ENCODE assay signal across 19 cellular contexts in the genomic region with DNA sequence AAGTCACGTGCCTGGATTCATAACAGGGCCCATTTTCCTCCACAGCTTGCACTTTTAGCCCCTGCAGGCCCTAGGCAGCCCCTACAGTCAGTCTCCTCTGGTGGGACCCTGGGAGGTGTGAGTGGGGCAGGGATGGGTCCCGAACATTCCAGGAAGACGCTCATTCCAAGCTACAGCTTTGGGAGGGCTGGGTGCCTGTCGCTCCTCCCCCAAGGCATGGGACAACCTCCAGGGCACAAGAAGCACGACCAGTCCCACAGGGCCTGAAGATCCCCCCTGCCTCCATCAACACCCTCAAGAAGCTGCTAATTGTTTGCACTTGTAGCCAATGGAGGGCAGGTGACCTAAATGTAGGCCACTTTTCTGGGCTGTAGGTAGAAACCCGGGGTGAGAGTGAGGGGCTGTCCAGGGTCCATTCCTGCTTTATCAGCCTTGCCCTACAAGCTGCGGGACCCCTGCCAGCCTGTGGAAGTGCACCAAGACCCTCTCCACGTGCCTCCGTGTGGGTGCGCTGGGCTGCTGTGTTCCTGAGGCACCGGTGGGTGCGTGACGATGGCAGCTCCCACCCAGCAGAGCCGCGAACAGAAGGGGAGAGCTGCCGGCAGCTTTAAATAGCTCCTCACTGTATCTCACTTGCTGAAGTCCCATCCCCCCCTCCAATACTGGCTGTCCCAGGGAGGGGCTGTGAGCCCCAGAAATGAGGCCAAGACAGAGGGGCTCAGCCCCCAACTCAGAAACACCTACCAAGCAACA.
DNase-seq lines count a peak whose midpoint lies in the region; FAIRE-seq and TF ChIP-seq lines count a peak whose summit lies in the region.
"Had no signal": no experiment of that assay in that cellular context is flagged by ENCODE, and none has a peak within 500 bp of the region (broad histone marks: within the 10 kb centered on the region; RNA-seq: fewer than 3 reads in every experiment).

No MANE protein-coding gene starts in this region.

- H3K9ac ChIP-seq in H9 (ENCODE audit: extremely low read depth, insufficient read length, low read length) (no peak overlapping the region), H1 (replicated peaks in 1 of 4; ENCODE audit: extremely low read depth in 1 of 4, low read depth in 3 of 4, low read length in 3 of 4) (no peak overlapping the region)

- no peak for FAIRE-seq in H1 (lab: Jason Lieb, UNC)
- no peak for FAIRE-seq in D721Med (lab: Jason Lieb, UNC)
- FAIRE-seq: A204.1, G401.6, GM12892, GM19239 had no signal

- H3K9me3 ChIP-seq in H9 (ENCODE audit: control insufficient read depth, low read depth, low read length) (no peaks in the 10 kb centered on the region), H1 (ENCODE audit: insufficient read depth in 2 of 2, low read depth in 1 of 2, low read length in 1 of 2) (no peaks in the 10 kb centered on the region), osteoblast (ENCODE audit: low read depth, low read length) (no peaks in the 10 kb centered on the region), hepatocyte (ENCODE audit: low read depth) (no peaks in the 10 kb centered on the region)

- H4K8ac ChIP-seq in H9 (replicated peaks; ENCODE audit: insufficient read length, low read depth, low read length) (no peak overlapping the region), H1 (ENCODE audit: extremely low read depth, insufficient read depth, low read length) (no peak overlapping the region; the same call in 1 of the 2 replicates)

- H2BK120ac ChIP-seq in H9 (ENCODE audit: low read depth, low read length, poor library complexity, severe bottlenecking) (no peak overlapping the region), H1 (replicated peaks; ENCODE audit: low read depth, low read length) (no peak overlapping the region)

- H3K23ac ChIP-seq in H9 (ENCODE audit: insufficient read length, low read depth, low read length) (no peak overlapping the region), H1 (ENCODE audit: insufficient read length) (no peak overlapping the region)

- H3K36me3 ChIP-seq in H1 (ENCODE audit: control insufficient read depth in 2 of 4, insufficient read depth in 4 of 4, low read length in 3 of 4), result no peaks in the 10 kb centered on the region
- H3K36me3 ChIP-seq in osteoblast (ENCODE audit: insufficient read depth, low read length), result no peaks in the 10 kb centered on the region
- no peaks in the 10 kb centered on the region for H3K36me3 ChIP-seq in hepatocyte (replicated peaks; ENCODE audit: insufficient read depth, low read depth)

- H2BK15ac ChIP-seq in H9 (ENCODE audit: low read depth, low read length) (no peak overlapping the region), H1 (ENCODE audit: low read length) (peak overlapping the region; percentile 72; the same call in 1 of the 2 replicates)

- H3K9me2 ChIP-seq in hepatocyte (replicated peaks; ENCODE audit: insufficient read depth), result no peaks in the 10 kb centered on the region

- H2AFZ ChIP-seq in H9 (ENCODE audit: low read length), result no peak overlapping the region
- no peak overlapping the region for H2AFZ ChIP-seq in H1 (ENCODE audit: low read length)
- H2AFZ ChIP-seq in osteoblast (ENCODE audit: low read length), result no peak overlapping the region
- no peak overlapping the region for H2AFZ ChIP-seq in hepatocyte

- no peak overlapping the region for H4K5ac ChIP-seq in H9 (ENCODE audit: insufficient read length, low read depth, low read length)
- H4K5ac ChIP-seq in H1 (ENCODE audit: insufficient read length, low read depth, low read length), result no peak overlapping the region

- no peak overlapping the region for H3T11ph ChIP-seq in H9 (ENCODE audit: low read length)

- no CpG with 5 or more reads among the region's 16 CpGs for WGBS in H9 (ENCODE audit: extremely low coverage, insufficient read length, low lambda C conversion rate)
- WGBS in H1 (ENCODE audit: extremely low coverage in 1 of 2, insufficient coverage in 1 of 2, insufficient read length in 1 of 2, insufficient replicate concordance in 2 of 2, low coverage in 1 of 2, low lambda C conversion rate in 2 of 2, missing lambda C conversion rate in 1 of 2), 2 experiments, result 85% methylated on average over 16 of the region's 16 CpGs; no CpG with 5 or more reads in 1 of the 2 experiments
- 74% methylated on average over 16 of the region's 16 CpGs for WGBS in hepatocyte (ENCODE audit: low lambda C conversion rate, missing lambda C conversion rate)

- H3K4me2 ChIP-seq in H9 (ENCODE audit: insufficient read depth, insufficient read length, low read length) (no peak overlapping the region), H1 (ENCODE audit: insufficient read depth in 1 of 2, low read depth in 2 of 2, low read length in 2 of 2) (no peak overlapping the region), osteoblast (ENCODE audit: insufficient read depth, low read length) (no peak overlapping the region), hepatocyte (no peak overlapping the region)

- H3K27ac Mint-ChIP-seq in H9, result peak overlapping the region in 1 of 3 experiments; percentile 61; a peak in 2 of 7 replicates
- H3K27ac Mint-ChIP-seq: B cell; CD4-positive, alpha-beta T cell; IgD-negative memory B cell had no signal

- TF ChIP-seq CTCF in H9 (conservative IDR thresholded peaks at IDR 0.05) (no peak), H1 (IDR thresholded peaks at IDR 0.05; ENCODE audit: control extremely low read depth in 1 of 3, insufficient read depth in 1 of 3, low read depth in 1 of 3, low read length in 3 of 3) (no peak), osteoblast (IDR thresholded peaks at IDR 0.05; ENCODE audit: extremely low read depth, low read depth, low read length) (no peak), hepatocyte (IDR thresholded peaks at IDR 0.05; ENCODE audit: poor library complexity) (no peak), D721Med (IDR thresholded peaks at IDR 0.05; ENCODE audit: insufficient read depth, missing control alignments) (no peak)

- no peaks in the 10 kb centered on the region; a peak in 1 of 5 replicates for H3K9me3 Mint-ChIP-seq in H9
- H3K9me3 Mint-ChIP-seq: CD4-positive, alpha-beta T cell; IgD-negative memory B cell had no signal

- H3K4me3 Mint-ChIP-seq in H9, result no peak overlapping the region
- H3K4me3 Mint-ChIP-seq: B cell; CD4-positive, alpha-beta T cell; IgD-negative memory B cell had no signal

- H3K79me1 ChIP-seq in H9 (ENCODE audit: insufficient read depth, low read depth, low read length, poor library complexity, severe bottlenecking) (no peaks in the 10 kb centered on the region), H1 (ENCODE audit: low read depth, low read length) (no peaks in the 10 kb centered on the region; the same call in 1 of the 2 replicates)

- TF ChIP-seq RAD21 in H1 (IDR thresholded peaks at IDR 0.05 in 1 of 2, conservative IDR thresholded peaks at IDR 0.05 in 1 of 2; ENCODE audit: low read depth in 2 of 2, low read length in 2 of 2), result no peak

- H3K56ac ChIP-seq in H9 (ENCODE audit: insufficient read length, low read depth, low read length), result no peak overlapping the region
- no peak overlapping the region for H3K56ac ChIP-seq in H1 (replicated peaks; ENCODE audit: insufficient read length, low read depth, low read length)

- H3K27me3 ChIP-seq in H9 (ENCODE audit: insufficient read depth, low read length), result no peaks in the 10 kb centered on the region
- no peaks in the 10 kb centered on the region; a peak in 1 of 7 replicates for H3K27me3 ChIP-seq in H1 (replicated peaks in 1 of 4; ENCODE audit: control insufficient read depth in 3 of 4, extremely low read depth in 1 of 4, insufficient read depth in 3 of 4, low read length in 3 of 4)
- H3K27me3 ChIP-seq in osteoblast (ENCODE audit: insufficient read depth, low read length), result peaks cover 11% of the 10 kb centered on the region
- H3K27me3 ChIP-seq in hepatocyte, result no peaks in the 10 kb centered on the region

- no peak overlapping the region for H4K91ac ChIP-seq in H9 (ENCODE audit: insufficient read length, low read depth, low read length)
- no peak overlapping the region for H4K91ac ChIP-seq in H1 (replicated peaks; ENCODE audit: insufficient read length, low read length)

- H2AK5ac ChIP-seq in H9 (ENCODE audit: insufficient read length, low read length), result no peak overlapping the region
- H2AK5ac ChIP-seq in H1 (ENCODE audit: low read depth, low read length), result no peak overlapping the region

- H3K18ac ChIP-seq in H9 (ENCODE audit: insufficient read length, low read depth, low read length) (no peak overlapping the region), H1 (ENCODE audit: extremely low read depth, low read length) (no peak overlapping the region; the same call in 1 of the 2 replicates)

- peaks cover 0 to 4% (median 0%) of the 10 kb centered on the region in 3 experiments; a peak in 2 of 7 replicates for H3K36me3 Mint-ChIP-seq in H9 (ENCODE audit: insufficient read depth in 1 of 3, low read depth in 3 of 3)

- H2BK5ac ChIP-seq in H9 (ENCODE audit: insufficient read length, low read length) (no peak overlapping the region), H1 (ENCODE audit: low read depth, low read length) (no peak overlapping the region)

- POLR2A ChIA-PET in H1 (lab: Charles Lee; ENCODE audit: partially characterized antibody), result interaction anchor here (1.2 to 1.6 kb wide), 6 partner anchors 9 to 84 kb away, joined by 3 to 5 read pairs (median 4); no protein-coding TSS in a partner anchor

- H2BK20ac ChIP-seq in H9 (ENCODE audit: low read depth, low read length, poor library complexity, severe bottlenecking) (no peak overlapping the region), H1 (ENCODE audit: low read length) (no peak overlapping the region)

- H3K27me3 Mint-ChIP-seq in H9 (ENCODE audit: low read depth), result peaks cover 14% of the 10 kb centered on the region
- H3K27me3 Mint-ChIP-seq: CD4-positive, alpha-beta T cell had no signal

- no peaks in the 10 kb centered on the region for H3K79me2 ChIP-seq in H9 (ENCODE audit: insufficient read depth, low read length)
- no peaks in the 10 kb centered on the region for H3K79me2 ChIP-seq in H1 (ENCODE audit: control insufficient read depth in 1 of 2, insufficient read depth in 2 of 2, low read length in 2 of 2)
- no peaks in the 10 kb centered on the region for H3K79me2 ChIP-seq in osteoblast (ENCODE audit: insufficient read depth, low read length)
- H3K79me2 ChIP-seq in hepatocyte, result no peaks in the 10 kb centered on the region

- CTCF ChIA-PET in H1 (lab: Charles Lee; ENCODE audit: partially characterized antibody), result interaction anchor here (0.7 to 7.4 kb wide), 20 partner anchors 10 to 167 kb away, joined by 3 to 54 read pairs (median 4); partner anchors contain the start of gene PCDH1

- H3K4me1 Mint-ChIP-seq in H9, result peaks cover 35 to 52% of the 10 kb centered on the region in 2 experiments
- H3K4me1 Mint-ChIP-seq: B cell, IgD-negative memory B cell had no signal

- H3K4me3 ChIP-seq in H1 (ENCODE audit: extremely low read depth in 1 of 4, insufficient read depth in 2 of 4, low read depth in 3 of 4, low read length in 4 of 4) (no peak overlapping the region), osteoblast (ENCODE audit: insufficient read depth, low read length) (no peak overlapping the region), hepatocyte (no peak overlapping the region)

- DNase-seq in H9 (no peak), H1 (ENCODE audit: low read depth in 1 of 2, low spot score in 2 of 2) (no peak), osteoblast (ENCODE audit: insufficient read length, low spot score, missing footprints) (peak; percentile 39), hepatocyte (ENCODE audit: low spot score) (no peak), D721Med (ENCODE audit: insufficient read length, low spot score) (no peak), DMS114 treated with DMSO at 0.1 percent for 48 hours (lab: John Stamatoyannopoulos, UW; ENCODE audit: unreplicated experiment) (no peak)
- no peak for DNase-seq in activated T-cell treated with anti-CD3 and anti-CD28 coated beads, Interleukin-2, amount 50 U/mL, for 1 hour
- DNase-seq: Calu3; CD4-positive, alpha-beta T cell; DMS153; DMS79 treated with DMSO at 0.1 percent for 48 hours; EL had no signal

- H2BK12ac ChIP-seq in H9 (ENCODE audit: insufficient read length, low read depth, low read length) (no peak overlapping the region), H1 (ENCODE audit: low read depth, low read length) (peak overlapping the region; percentile 50; the same call in 1 of the 2 replicates)

- H3K14ac ChIP-seq in H9 (ENCODE audit: insufficient read depth, low read length) (peak overlapping the region; percentile 6; the same call in 1 of the 2 replicates), H1 (ENCODE audit: insufficient read length) (no peak overlapping the region)

- no peaks in the 10 kb centered on the region for H3K23me2 ChIP-seq in H9 (ENCODE audit: insufficient read length, low read depth, low read length, poor library complexity, severe bottlenecking)
- no peaks in the 10 kb centered on the region; the same call in 1 of the 2 replicates for H3K23me2 ChIP-seq in H1 (ENCODE audit: low read depth, low read length)

- TF ChIP-seq EP300 in H1 (IDR thresholded peaks at IDR 0.05; ENCODE audit: borderline replicate concordance in 1 of 2, low read depth in 2 of 2, low read length in 2 of 2), result no peak

- H3K4me1 ChIP-seq in H9 (ENCODE audit: insufficient read depth, low read length), result no peaks in the 10 kb centered on the region
- H3K4me1 ChIP-seq in H1 (replicated peaks in 1 of 4; ENCODE audit: control insufficient read depth in 3 of 4, insufficient read depth in 4 of 4, low read length in 3 of 4), result peaks cover 0 to 11% (median 5%) of the 10 kb centered on the region in 4 experiments; a peak in 6 of 7 replicates
- peaks cover 7% of the 10 kb centered on the region for H3K4me1 ChIP-seq in osteoblast (ENCODE audit: insufficient read depth, low read length)
- H3K4me1 ChIP-seq in hepatocyte (ENCODE audit: insufficient read depth), result no peaks in the 10 kb centered on the region

- H3K27ac ChIP-seq in H9 (ENCODE audit: insufficient read length, low read depth, low read length) (no peak overlapping the region), angular gyrus (ENCODE audit: low read depth, low read length) (peak overlapping the region; percentile 82), H1 (ENCODE audit: low read depth, low read length) (no peak overlapping the region), osteoblast (ENCODE audit: low read depth, low read length) (no peak overlapping the region), hepatocyte (no peak overlapping the region)

- H4K20me1 ChIP-seq in H9 (ENCODE audit: control insufficient read depth, insufficient read depth, insufficient read length) (no peaks in the 10 kb centered on the region), H1 (replicated peaks in 1 of 2; ENCODE audit: control insufficient read depth in 1 of 2, insufficient read depth in 2 of 2, low read length in 2 of 2) (no peaks in the 10 kb centered on the region), osteoblast (ENCODE audit: insufficient read depth, low read length) (no peaks in the 10 kb centered on the region), hepatocyte (ENCODE audit: insufficient read depth, poor library complexity, severe bottlenecking) (no peaks in the 10 kb centered on the region)

- H3K4ac ChIP-seq in H9 (ENCODE audit: low read depth, low read length) (no peak overlapping the region), H1 (replicated peaks; ENCODE audit: insufficient read length, low read depth, low read length) (no peak overlapping the region)

- no peak for TF ChIP-seq POLR2A in H1 (IDR thresholded peaks at IDR 0.05; ENCODE audit: control extremely low read depth in 1 of 2, low read depth in 2 of 2, low read length in 2 of 2)
